Comparison of ENCODE assay signal across 36 cellular contexts in genomic region chr15:91001209-91001608, GRCh38.
"Had no signal": no experiment of that assay in that cellular context is flagged by ENCODE, and none has a peak within 500 bp of the region (broad histone marks: within the 10 kb centered on the region; RNA-seq: fewer than 3 reads in every experiment).

No MANE protein-coding gene starts in this region.

- H3K27me3 ChIP-seq: adrenal gland, cardiac muscle cell had no signal

- H3K4me1 ChIP-seq: adrenal gland had no signal

- H3K4me3 Mint-ChIP-seq: activated B cell treated with CpG ODN at 0.5 μM for 24 hours; activated CD4-positive, alpha-beta memory T cell treated with anti-CD3 and anti-CD28 coated beads for 36 hours; activated CD4-positive, alpha-beta T cell treated with anti-CD3 and anti-CD28 coated beads, Interleukin-2, amount 10 ng/mL, durations not matched to agents 24 days and 14 days; activated CD8-positive, alpha-beta T cell treated with anti-CD3 and anti-CD28 coated beads for 36 hours; activated naive CD4-positive, alpha-beta T cell treated with anti-CD3 and anti-CD28 coated beads for 36 hours; activated naive CD8-positive, alpha-beta T cell treated with anti-CD3 and anti-CD28 coated beads for 36 hours; activated T-cell treated with anti-CD3 and anti-CD28 coated beads, Interleukin-2, amount 50 U/mL, for 4 hours; activated T-cell treated with anti-CD3 and anti-CD28 coated beads, Interleukin-2, amount 50 U/mL, for 72 hours; activated T-helper 1 cell treated with anti-CD3 and anti-CD28 coated beads, Interleukin-12 subunit alpha, Interleukin-12 subunit beta, Interleukin-2, Interleukin-4 antibody, amounts not matched to agents 30 ng/mL and 10 ng/mL and 1 ng/mL, durations not matched to agents 14 hours and 24 hours and 36 hours; activated T-helper 17 cell treated with anti-CD3 and anti-CD28 coated beads, Interleukin-2, amount 50 U/mL, for 72 hours; brain; central memory CD8-positive, alpha-beta T cell; T-cell; T-helper 2 cell treated with Interferon-gamma antibody and Interleukin-4, amounts not matched to agents 5 μg/mL and 100 μg/mL, for 36 hours had no signal

- H3K4me3 ChIP-seq: adrenal gland, cardiac muscle cell had no signal

- H3K27ac ChIP-seq: adrenal gland, cardiac muscle cell, VCaP had no signal

- H3K4me1 Mint-ChIP-seq: activated B cell treated with CpG ODN at 0.5 μM for 24 hours; activated naive CD8-positive, alpha-beta T cell treated with anti-CD3 and anti-CD28 coated beads for 36 hours; central memory CD8-positive, alpha-beta T cell; T-cell had no signal

- H3K27me3 Mint-ChIP-seq: activated B cell treated with CpG ODN at 0.5 μM for 24 hours; activated CD4-positive, alpha-beta memory T cell treated with anti-CD3 and anti-CD28 coated beads for 36 hours; activated CD4-positive, alpha-beta T cell treated with anti-CD3 and anti-CD28 coated beads, Interleukin-2, amount 10 ng/mL, durations not matched to agents 24 days and 14 days; activated CD8-positive, alpha-beta T cell treated with anti-CD3 and anti-CD28 coated beads for 36 hours; activated naive CD8-positive, alpha-beta T cell treated with anti-CD3 and anti-CD28 coated beads for 36 hours; activated T-helper 17 cell treated with anti-CD3 and anti-CD28 coated beads, Interleukin-2, amount 50 U/mL, for 72 hours; brain; central memory CD8-positive, alpha-beta T cell; T-cell had no signal

- ATAC-seq: activated CD8-positive, alpha-beta T cell treated with anti-CD3 and anti-CD28 coated beads for 36 hours; activated naive CD4-positive, alpha-beta T cell treated with anti-CD3 and anti-CD28 coated beads, Interleukin-2, amount 50 U/mL, for 72 hours; activated T-cell treated with anti-CD3 and anti-CD28 coated beads, Interleukin-2, amount 50 U/mL, for 4 hours; activated T-cell treated with anti-CD3 and anti-CD28 coated beads, Interleukin-2, amount 50 U/mL, for 72 hours; activated T-helper 17 cell treated with anti-CD3 and anti-CD28 coated beads, Interleukin-2, amount 50 U/mL, for 72 hours; T-cell had no signal

- H3K9me3 Mint-ChIP-seq: activated B cell treated with CpG ODN at 0.5 μM for 24 hours; activated CD4-positive, alpha-beta memory T cell treated with anti-CD3 and anti-CD28 coated beads for 36 hours; activated CD4-positive, alpha-beta T cell treated with anti-CD3 and anti-CD28 coated beads, Interleukin-2, amount 10 ng/mL, durations not matched to agents 24 days and 14 days; activated CD8-positive, alpha-beta T cell treated with anti-CD3 and anti-CD28 coated beads for 36 hours; activated naive CD4-positive, alpha-beta T cell treated with anti-CD3 and anti-CD28 coated beads for 36 hours; activated naive CD4-positive, alpha-beta T cell treated with anti-CD3 and anti-CD28 coated beads, Interleukin-2, amount 50 U/mL, for 72 hours; activated naive CD8-positive, alpha-beta T cell treated with anti-CD3 and anti-CD28 coated beads for 36 hours; activated T-cell treated with anti-CD3 and anti-CD28 coated beads, Interleukin-2, amount 50 U/mL, for 4 hours; activated T-cell treated with anti-CD3 and anti-CD28 coated beads, Interleukin-2, amount 50 U/mL, for 72 hours; activated T-helper 1 cell treated with anti-CD3 and anti-CD28 coated beads, Interleukin-12 subunit alpha, Interleukin-12 subunit beta, Interleukin-2, Interleukin-4 antibody, amounts not matched to agents 30 ng/mL and 10 ng/mL and 1 ng/mL, durations not matched to agents 14 hours and 24 hours and 36 hours; activated T-helper 17 cell treated with anti-CD3 and anti-CD28 coated beads, Interleukin-2, amount 50 U/mL, for 72 hours; brain; central memory CD8-positive, alpha-beta T cell; T-cell; T-helper 2 cell treated with Interferon-gamma antibody and Interleukin-4, amounts not matched to agents 5 μg/mL and 100 μg/mL, for 36 hours had no signal

- FAIRE-seq: astrocyte, bronchial epithelial cell, TTC549 had no signal

- DNase-seq: activated B cell treated with CpG ODN at 0.5 μM for 24 hours; activated CD4-positive, alpha-beta memory T cell treated with anti-CD3 and anti-CD28 coated beads for 36 hours; activated CD4-positive, alpha-beta T cell treated with anti-CD3 and anti-CD28 coated beads for 4 hours; activated CD4-positive, alpha-beta T cell treated with anti-CD3 and anti-CD28 coated beads, Interleukin-2, amount 10 ng/mL, durations not matched to agents 24 days and 14 days; activated CD4-positive, alpha-beta T cell treated with anti-CD3 and anti-CD28 coated beads, Interleukin-2, amount 50 U/mL, for 1 hour; activated CD4-positive, alpha-beta T cell treated with anti-CD3 and anti-CD28 coated beads, Interleukin-2, amount 50 U/mL, for 4 hours; activated CD4-positive, CD25-positive, alpha-beta regulatory T cell treated with anti-CD3 and anti-CD28 coated beads, Interleukin-2, amount 50 U/mL, for 72 hours; activated CD8-positive, alpha-beta memory T cell treated with anti-CD3 and anti-CD28 coated beads, Interleukin-2, amount 50 U/mL, for 4 hours; activated CD8-positive, alpha-beta T cell treated with anti-CD3 and anti-CD28 coated beads for 36 hours; activated effector memory CD4-positive, alpha-beta T cell treated with anti-CD3 and anti-CD28 coated beads, Interleukin-2, amount 50 U/mL, for 16 hours; activated gamma-delta T cell treated with Interleukin-2 at 50 U/mL for 16 hours; activated naive CD4-positive, alpha-beta T cell; activated naive CD4-positive, alpha-beta T cell treated with anti-CD3 and anti-CD28 coated beads for 36 hours; activated naive CD4-positive, alpha-beta T cell treated with anti-CD3 and anti-CD28 coated beads, Interleukin-2, amount 50 U/mL, for 16 hours; activated naive CD8-positive, alpha-beta T cell treated with anti-CD3 and anti-CD28 coated beads for 36 hours; activated T-cell treated with anti-CD3 and anti-CD28 coated beads, Interleukin-2, amount 50 U/mL, for 4 hours; activated T-cell treated with anti-CD3 and anti-CD28 coated beads, Interleukin-2, amount 50 U/mL, for 72 hours; adrenal gland; amniotic stem cell; aorta; caudate nucleus; cerebellar nuclear complex; T-cell; T-helper 2 cell; T-helper 9 cell had no signal

- H3K9me3 ChIP-seq: adrenal gland had no signal

- H3K27ac Mint-ChIP-seq: activated B cell treated with CpG ODN at 0.5 μM for 24 hours; activated CD4-positive, alpha-beta memory T cell treated with anti-CD3 and anti-CD28 coated beads for 36 hours; activated CD4-positive, alpha-beta T cell treated with anti-CD3 and anti-CD28 coated beads, Interleukin-2, amount 10 ng/mL, durations not matched to agents 24 days and 14 days; activated CD8-positive, alpha-beta T cell treated with anti-CD3 and anti-CD28 coated beads for 36 hours; activated naive CD4-positive, alpha-beta T cell treated with anti-CD3 and anti-CD28 coated beads for 36 hours; activated naive CD8-positive, alpha-beta T cell treated with anti-CD3 and anti-CD28 coated beads for 36 hours; activated T-cell treated with anti-CD3 and anti-CD28 coated beads, Interleukin-2, amount 50 U/mL, for 72 hours; activated T-helper 1 cell treated with anti-CD3 and anti-CD28 coated beads, Interleukin-12 subunit alpha, Interleukin-12 subunit beta, Interleukin-2, Interleukin-4 antibody, amounts not matched to agents 30 ng/mL and 10 ng/mL and 1 ng/mL, durations not matched to agents 14 hours and 24 hours and 36 hours; activated T-helper 17 cell treated with anti-CD3 and anti-CD28 coated beads, Interleukin-2, amount 50 U/mL, for 72 hours; brain; T-cell; T-helper 2 cell treated with Interferon-gamma antibody and Interleukin-4, amounts not matched to agents 5 μg/mL and 100 μg/mL, for 36 hours had no signal
